Comparison of ENCODE assay signal across 8 cellular contexts in genomic region chr13:41132512-41133152, GRCh38. TPM values are rescaled to one million over a fixed set of nuclear protein-coding genes. Genes with fewer than 3 reads are reported as not detected.
DNase-seq lines count a peak whose midpoint lies in the region; ATAC-seq and TF ChIP-seq lines count a peak whose summit lies in the region.

TSS of gene KBTBD6 (minus strand) at chr13:41132802. CDS start at chr13:41132511, 291 bp downstream.

- H3K4me1 ChIP-seq in testis = peaks cover 16% of the 10 kb centered on the region

- POLR2A ChIA-PET in activated naive CD8-positive, alpha-beta T cell treated with anti-CD3 and anti-CD28 coated beads, Interleukin-2, amount 10 ng/mL, durations not matched to agents 7 days and 5 days (lab: Charles Lee) = interaction anchor here (0.6 to 1.4 kb wide), 3 partner anchors 62 to 136 kb away, joined by 3 to 5 read pairs (median 3); partner anchors contain the start of gene KBTBD7

- intact Hi-C loops in testis (cut with DNase I; ENCODE audit: low total_unique reads) = no loop called here

- no peak for TF ChIP-seq CTCF in GM12864 (IDR thresholded peaks at IDR 0.05; ENCODE audit: low read depth, low read length, missing control alignments)
- TF ChIP-seq CTCF in glutamatergic neuron (IDR thresholded peaks at IDR 0.05; ENCODE audit: partially characterized antibody, unreplicated experiment) = no peak
- TF ChIP-seq CTCF in omental fat pad (IDR thresholded peaks at IDR 0.05) = no peak
- TF ChIP-seq CTCF in testis (IDR thresholded peaks at IDR 0.05) = peak in 1 of 3 experiments; percentile 20

- H3K36me3 ChIP-seq in testis (ENCODE audit: low read depth, missing control alignments) = no peaks in the 10 kb centered on the region

- TF ChIP-seq POLR2A in testis (IDR thresholded peaks at IDR 0.05) = no peak

- peaks cover 34% of the 10 kb centered on the region for H3K4me1 Mint-ChIP-seq in activated naive CD8-positive, alpha-beta T cell treated with anti-CD3 and anti-CD28 coated beads, Interleukin-2, amount 10 ng/mL, durations not matched to agents 7 days and 5 days
- peaks cover 16% of the 10 kb centered on the region for H3K4me1 Mint-ChIP-seq in glutamatergic neuron (ENCODE audit: low read depth, unreplicated experiment)

- peak within 1 kb of the TSS; percentile 90 for H3K27ac Mint-ChIP-seq in activated naive CD8-positive, alpha-beta T cell treated with anti-CD3 and anti-CD28 coated beads, Interleukin-2, amount 10 ng/mL, durations not matched to agents 7 days and 5 days
- peak within 1 kb of the TSS; percentile 92 for H3K27ac Mint-ChIP-seq in glutamatergic neuron (ENCODE audit: unreplicated experiment)

- ATAC-seq in HG02678 (IDR thresholded peaks at IDR 0.05; ENCODE audit: unreplicated experiment) = peak; percentile 98
- ATAC-seq in activated naive CD8-positive, alpha-beta T cell treated with anti-CD3 and anti-CD28 coated beads, Interleukin-2, amount 10 ng/mL, durations not matched to agents 7 days and 5 days (ENCODE audit: low read depth) = peak; percentile 99
- ATAC-seq in omental fat pad (ENCODE audit: low FRiP score) = peak; percentile 99

- H3K9me3 ChIP-seq in testis = no peaks in the 10 kb centered on the region

- H3K27ac ChIP-seq in testis = peak within 1 kb of the TSS; percentile 60 to 85

- no peaks in the 10 kb centered on the region for H3K27me3 ChIP-seq in testis

- H3K27me3 Mint-ChIP-seq in activated naive CD8-positive, alpha-beta T cell treated with anti-CD3 and anti-CD28 coated beads, Interleukin-2, amount 10 ng/mL, durations not matched to agents 7 days and 5 days = no peaks in the 10 kb centered on the region
- H3K27me3 Mint-ChIP-seq in glutamatergic neuron (ENCODE audit: unreplicated experiment) = no peaks in the 10 kb centered on the region

- H3K4me3 Mint-ChIP-seq in activated naive CD8-positive, alpha-beta T cell treated with anti-CD3 and anti-CD28 coated beads, Interleukin-2, amount 10 ng/mL, durations not matched to agents 7 days and 5 days = peak within 1 kb of the TSS; percentile 98
- H3K4me3 Mint-ChIP-seq in glutamatergic neuron (ENCODE audit: unreplicated experiment) = peak within 1 kb of the TSS; percentile 96

- H3K4me3 ChIP-seq in GM12864 (ENCODE audit: low read depth, low read length) (peak within 1 kb of the TSS; percentile 63), testis (peak within 1 kb of the TSS; percentile 73 to 90)

- H3K36me3 Mint-ChIP-seq in activated naive CD8-positive, alpha-beta T cell treated with anti-CD3 and anti-CD28 coated beads, Interleukin-2, amount 10 ng/mL, durations not matched to agents 7 days and 5 days = peaks cover 13% of the 10 kb centered on the region
- no peaks in the 10 kb centered on the region for H3K36me3 Mint-ChIP-seq in glutamatergic neuron (ENCODE audit: unreplicated experiment)

- 0% methylated on average over 37 to 45 of the region's 45 CpGs for WGBS in testis, 2 donors

- no peaks in the 10 kb centered on the region for H3K9me3 Mint-ChIP-seq in activated naive CD8-positive, alpha-beta T cell treated with anti-CD3 and anti-CD28 coated beads, Interleukin-2, amount 10 ng/mL, durations not matched to agents 7 days and 5 days
- peaks cover 5% of the 10 kb centered on the region for H3K9me3 Mint-ChIP-seq in glutamatergic neuron (ENCODE audit: unreplicated experiment)

- DNase-seq in GM12864 (ENCODE audit: low read depth) (peak; percentile 93), NCI-H1105 treated with DMSO at 0.1 percent for 48 hours (lab: John Stamatoyannopoulos, UW) (peak; percentile 95), SKM-1 treated with dmso at 0.1 percent for 144 hours (lab: John Stamatoyannopoulos, UW; ENCODE audit: unreplicated experiment) (peak; percentile 97), glutamatergic neuron (peak; percentile 95), omental fat pad (ENCODE audit: low spot score) (peak; percentile 82), testis (peak; percentile 98)
- peak; percentile 90 for DNase-seq in activated naive CD8-positive, alpha-beta T cell treated with anti-CD3 and anti-CD28 coated beads, Interleukin-2, amount 10 ng/mL, durations not matched to agents 7 days and 5 days

RNA-seq across cellular contexts. Expression of gene KBTBD6, which starts in this region (rescaled TPM):
- total RNA-seq in activated naive CD8-positive, alpha-beta T cell treated with anti-CD3 and anti-CD28 coated beads, Interleukin-2, amount 10 ng/mL, durations not matched to agents 7 days and 5 days = 1 to 10 TPM; 6.9 TPM
- total RNA-seq in glutamatergic neuron (ENCODE audit: unreplicated experiment) (8.5 TPM), omental fat pad (1 to 10 TPM; 4.3 to 8.4 (median 5.6) TPM), testis (10 to 100 TPM; 13.1 to 13.9 TPM)
- polyA plus RNA-seq in testis (ENCODE audit: insufficient read depth, low read depth, low replicate concordance) = 10.6 TPM

Comparison
In these comparisons a context has a peak if more than half of its experiments do, and no peak if none do; other contexts are left out.
1. Peak in every context shown above with its lines: DNase-seq, ATAC-seq, H3K4me3 ChIP-seq and H3K27ac ChIP-seq.